Comparison of ENCODE assay signal across 8 cellular contexts in genomic region chr17:60641810-60642220, GRCh38. TPM values are rescaled to one million over a fixed set of nuclear protein-coding genes. Genes with fewer than 3 reads are reported as not detected.
DNase-seq lines count a peak whose midpoint lies in the region; ATAC-seq and TF ChIP-seq lines count a peak whose summit lies in the region.

No MANE protein-coding gene starts in this region.

- H3K36me3 ChIP-seq in SU-DHL-6 (ENCODE audit: low read length) = no peaks in the 10 kb centered on the region

- H3K27me3 ChIP-seq in SU-DHL-6 (ENCODE audit: low read length) = no peaks in the 10 kb centered on the region

- H2AFZ ChIP-seq in SU-DHL-6 (ENCODE audit: low read depth, low read length, severe bottlenecking) = no peak overlapping the region

- no peaks in the 10 kb centered on the region for H4K20me1 ChIP-seq in SU-DHL-6 (ENCODE audit: low read depth, low read length)

- H3K9me3 ChIP-seq in SU-DHL-6 (ENCODE audit: insufficient read depth, low read length) = no peaks in the 10 kb centered on the region

- H3K9me2 ChIP-seq in SU-DHL-6 (replicated peaks; ENCODE audit: insufficient read depth, low read length) = no peaks in the 10 kb centered on the region

- TF ChIP-seq CTCF in GM12864 (IDR thresholded peaks at IDR 0.05; ENCODE audit: low read depth, low read length, missing control alignments) (peak; percentile 57), SU-DHL-6 (IDR thresholded peaks at IDR 0.05; ENCODE audit: insufficient read depth, low read length, poor library complexity, severe bottlenecking) (peak; percentile 33)

- ATAC-seq in HG02885 (IDR thresholded peaks at IDR 0.05; ENCODE audit: poor library complexity, unreplicated experiment) = no peak

- no peak overlapping the region for H3K4me2 ChIP-seq in SU-DHL-6 (ENCODE audit: low read depth, low read length, poor library complexity, severe bottlenecking)

- peaks cover 10% of the 10 kb centered on the region; the same call in 1 of the 2 replicates for H3F3A ChIP-seq in SU-DHL-6 (ENCODE audit: insufficient read depth)

- peaks cover 16% of the 10 kb centered on the region; the same call in 1 of the 2 replicates for H3K79me2 ChIP-seq in SU-DHL-6 (ENCODE audit: insufficient read depth, low read length)

- no peak overlapping the region for H3K27ac ChIP-seq in SU-DHL-6 (ENCODE audit: low read depth, low read length)

- no peak overlapping the region for H3K9ac ChIP-seq in SU-DHL-6 (ENCODE audit: low read length)

- DNase-seq in A172 (ENCODE audit: low spot score) = peak; percentile 86
- DNase-seq in GM12864 (ENCODE audit: low read depth) = peak; percentile 38
- DNase-seq in NCI-H1417 treated with DMSO at 0.1 percent for 48 hours (lab: John Stamatoyannopoulos, UW) = peak; percentile 7
- peak; percentile 53 for DNase-seq in brain pericyte (ENCODE audit: low read depth, low spot score)
- peak; percentile 82 for DNase-seq in iris pigment epithelial cell (ENCODE audit: low read depth)
- DNase-seq in stimulated activated CD4-positive, alpha-beta T cell treated with anti-CD3 and anti-CD28 coated beads, Interleukin-2, amount 100 ng/mL, for 24 hours = peak; percentile 42 to 45

- H3K4me3 ChIP-seq in GM12864 (ENCODE audit: low read depth, low read length) (no peak overlapping the region), SU-DHL-6 (ENCODE audit: insufficient read depth, low read length, poor library complexity, severe bottlenecking) (no peak overlapping the region)

RNA-seq across cellular contexts. Expression of gene BCAS3, which starts 35.8 kb away (rescaled TPM):
- total RNA-seq in A172 (2014; rRNA removed; shearing (Covaris generic)) = 31.0 and 91.2 TPM in 2 replicates

RNA-seq across cellular contexts. Expression of gene PPM1D, which starts 41.8 kb away (rescaled TPM):
- 15.7 and 19.6 TPM in 2 replicates for total RNA-seq in A172 (2014; rRNA removed; shearing (Covaris generic))

Comparison
In these comparisons a context has a peak if more than half of its experiments do, and no peak if none do; other contexts are left out.
1. DNase-seq: peak in every context shown above with its lines; median percentile 86 in A172; 82 in iris pigment epithelial cell; 53 in brain pericyte; 44 in stimulated activated CD4-positive, alpha-beta T cell treated with anti-CD3 and anti-CD28 coated beads, Interleukin-2, amount 100 ng/mL, for 24 hours; 38 in GM12864; 7 in NCI-H1417 treated with DMSO at 0.1 percent for 48 hours.